ENCODE assay signal across 9 cellular contexts in the genomic region with DNA sequence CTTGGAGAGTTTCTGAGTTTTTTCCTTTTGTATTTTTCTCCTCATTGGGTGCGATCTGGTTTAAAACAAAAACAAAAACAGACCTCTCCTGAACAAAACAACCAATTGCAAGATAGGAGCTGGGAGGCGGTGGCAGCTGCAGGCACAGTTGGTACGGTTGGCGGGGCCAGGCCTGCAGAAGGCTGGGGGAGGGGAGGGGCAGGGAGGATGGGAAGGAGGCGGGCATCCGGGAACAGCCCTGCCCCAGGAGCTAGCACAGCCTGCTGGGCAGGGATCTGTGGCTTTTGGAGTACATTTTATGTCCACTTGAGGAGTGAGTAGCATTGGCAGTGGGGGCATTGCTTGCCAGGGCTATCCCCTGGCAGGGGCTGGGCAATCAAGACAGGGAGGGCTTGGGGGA. TPM values are rescaled to one million over a fixed set of nuclear protein-coding genes. Genes with fewer than 3 reads are reported as not detected.
DNase-seq lines count a peak whose midpoint lies in the region; ATAC-seq and TF ChIP-seq lines count a peak whose summit lies in the region.
"Had no signal": no experiment of that assay in that cellular context is flagged by ENCODE, and none has a peak within 500 bp of the region (broad histone marks: within the 10 kb centered on the region; RNA-seq: fewer than 3 reads in every experiment).

No MANE protein-coding gene starts in this region.

- intact Hi-C loops in breast epithelium (cut with DNase I; ENCODE audit: low total_unique reads) (no loop called here), mammary epithelial cell (cut with micrococcal nuclease) (no loop called here)

- H3K9me3 ChIP-seq in breast epithelium, result no peaks in the 10 kb centered on the region
- no peaks in the 10 kb centered on the region for H3K9me3 ChIP-seq in mammary epithelial cell (replicated peaks; ENCODE audit: insufficient read depth, low read length)
- no peaks in the 10 kb centered on the region for H3K9me3 ChIP-seq in upper lobe of left lung

- DNase-seq in breast epithelium (ENCODE audit: low spot score in 2 of 2) (peak; percentile 39 to 82), mammary epithelial cell (no peak), amygdala (lab: John Stamatoyannopoulos, UW) (peak; percentile 32 to 91 (median 78)), medulla oblongata (ENCODE audit: extremely low spot score) (peak; percentile 84), upper lobe of left lung (peak; percentile 61 to 87), erythroblast (lab: John Stamatoyannopoulos, UW) (no peak), AML-193 (lab: John Stamatoyannopoulos, UW) (no peak)
- DNase-seq: HCEC 1CT had no signal

- dilution Hi-C loops in mammary epithelial cell (cut with HindIII; ENCODE audit: low sequenced_read_pairs), result no loop called here

- no peaks in the 10 kb centered on the region for H4K20me1 ChIP-seq in mammary epithelial cell (ENCODE audit: insufficient read depth, low read length)

- H3K27ac ChIP-seq in breast epithelium (peak overlapping the region; percentile 58 to 84), mammary epithelial cell (ENCODE audit: insufficient read depth, low read depth, low read length) (no peak overlapping the region), upper lobe of left lung (peak overlapping the region; percentile 20 to 79 (median 44))

- H3K36me3 ChIP-seq in breast epithelium (no peaks in the 10 kb centered on the region), mammary epithelial cell (ENCODE audit: insufficient read depth, low read length) (no peaks in the 10 kb centered on the region), upper lobe of left lung (no peaks in the 10 kb centered on the region)

- BruUV-seq in mammary epithelial cell (replicated peaks; lab: Mats Ljungman, UMichigan), result no TSS peak

- H3K27me3 ChIP-seq in breast epithelium (no peaks in the 10 kb centered on the region), mammary epithelial cell (ENCODE audit: insufficient read depth, low read length) (no peaks in the 10 kb centered on the region), upper lobe of left lung (no peaks in the 10 kb centered on the region)

- TF ChIP-seq POLR2A in breast epithelium (IDR thresholded peaks at IDR 0.05) (no peak), upper lobe of left lung (IDR thresholded peaks at IDR 0.05) (no peak), erythroblast (IDR thresholded peaks at IDR 0.05; ENCODE audit: low read length) (no peak)

- H3K9ac ChIP-seq in mammary epithelial cell (ENCODE audit: insufficient read depth, low read length), result no peak overlapping the region

- no peak overlapping the region for H3K4me2 ChIP-seq in mammary epithelial cell (ENCODE audit: insufficient read depth, low read depth, low read length)

- WGBS in mammary epithelial cell (ENCODE audit: low coverage, missing lambda C conversion rate), result 58% methylated on average over 4 of the region's 6 CpGs
- 60 to 65% methylated on average over 6 of the region's 6 CpGs for WGBS in upper lobe of left lung, 2 donors

- in situ Hi-C loops in mammary epithelial cell (cut with MboI; ENCODE audit: low sequenced_read_pairs in 2 of 2), result no loop called here

- CTCF ChIA-PET in mammary epithelial cell (lab: Charles Lee; ENCODE audit: low non-redundant PET), result no interaction called here

- H3K4me3 ChIP-seq in breast epithelium (no peak overlapping the region), mammary epithelial cell (replicated peaks in 1 of 3; ENCODE audit: insufficient read depth in 1 of 3, low read depth in 2 of 3, low read length in 3 of 3) (no peak overlapping the region), upper lobe of left lung (no peak overlapping the region)

- no peaks in the 10 kb centered on the region for H3K79me2 ChIP-seq in mammary epithelial cell (ENCODE audit: insufficient read depth, low read length)

- TF ChIP-seq CTCF in breast epithelium (IDR thresholded peaks at IDR 0.05) (no peak), mammary epithelial cell (conservative IDR thresholded peaks at IDR 0.05 in 1 of 2, IDR thresholded peaks at IDR 0.05 in 1 of 2; ENCODE audit: extremely low read depth in 1 of 2, insufficient read depth in 1 of 2, low read depth in 1 of 2, low read length in 2 of 2) (no peak), upper lobe of left lung (IDR thresholded peaks at IDR 0.05) (no peak)

- peak in 2 of 4 donors; percentile 5 to 57 for TF ChIP-seq EP300 in upper lobe of left lung (IDR thresholded peaks at IDR 0.05)

- H3K4me1 ChIP-seq in breast epithelium (no peaks in the 10 kb centered on the region), mammary epithelial cell (ENCODE audit: insufficient read depth, low read length) (no peaks in the 10 kb centered on the region), upper lobe of left lung (peaks cover 0 to 38% (median 18%) of the 10 kb centered on the region in 4 donors)

- no peak overlapping the region for H2AFZ ChIP-seq in mammary epithelial cell (ENCODE audit: low read depth, low read length)

- peak in 1 of 2 donors; percentile 57 for ATAC-seq in upper lobe of left lung (ENCODE audit: low FRiP score in 2 of 2)
- no peak for ATAC-seq in HG02870 (IDR thresholded peaks at IDR 0.05; ENCODE audit: unreplicated experiment)

RNA-seq across cellular contexts. Expression of gene CAPN9, which starts 5.2 kb away (rescaled TPM):
- total RNA-seq in breast epithelium, result 1 to 10 TPM in 1 of 3 donors, not detected in 2; 2.3 TPM
- not detected for total RNA-seq in mammary epithelial cell
- polyA plus RNA-seq in mammary epithelial cell, result not detected
- polyA minus RNA-seq in mammary epithelial cell, result not detected
- total RNA-seq in upper lobe of left lung, result 10 to 100 TPM in 5 of 6 donors, 1 to 10 TPM in 1; 8.0 to 29.0 (median 19.6) TPM

RNA-seq across cellular contexts. Expression of gene AGT, which starts 38.5 kb away (rescaled TPM):
- total RNA-seq in breast epithelium (1 to 10 TPM in 2 of 3 donors, under 1 TPM in 1; 0.59 to 9.1 (median 8.2) TPM), mammary epithelial cell (under 1 TPM in 1 of 2 donors, not detected in 1; 0.17 TPM), upper lobe of left lung (1 to 10 TPM in 5 of 6 donors, not detected in 1; 1.1 to 2.6 (median 1.7) TPM)
- polyA plus RNA-seq in mammary epithelial cell, result not detected
- polyA minus RNA-seq in mammary epithelial cell, result not detected

Comparison
In these comparisons a context has a peak if more than half of its experiments do, and no peak if none do; other contexts are left out.
1. DNase-seq: peak in breast epithelium (2 of 2), amygdala (56 of 56), medulla oblongata (single experiment) and upper lobe of left lung (2 of 2); none in mammary epithelial cell (single experiment), erythroblast (0 of 2) and AML-193 (0 of 2).